In genomic region chr2:165844216-165844615, GRCh38 we compare ENCODE assay signal across 13 cellular contexts. TPM values are rescaled to one million over a fixed set of nuclear protein-coding genes. Genes with fewer than 3 reads are reported as not detected.
DNase-seq lines count a peak whose midpoint lies in the region; ATAC-seq and TF ChIP-seq lines count a peak whose summit lies in the region.
"Had no signal": no experiment of that assay in that cellular context is flagged by ENCODE, and none has a peak within 500 bp of the region (broad histone marks: within the 10 kb centered on the region; RNA-seq: fewer than 3 reads in every experiment).

No MANE protein-coding gene starts in this region.

- H3K4ac ChIP-seq in mesendoderm (ENCODE audit: low read depth, low read length): no peak overlapping the region

- H2AK5ac ChIP-seq in mesendoderm (ENCODE audit: low read length): no peak overlapping the region

- peaks cover 3% of the 10 kb centered on the region; the same call in 1 of the 3 replicates for H3K9me3 Mint-ChIP-seq in GM23338

- no peak for TF ChIP-seq CTCF in GM23338 (conservative IDR thresholded peaks at IDR 0.05; ENCODE audit: low read depth in 2 of 2)

- H3K36me3 ChIP-seq in GM23338 (ENCODE audit: insufficient read depth) (no peaks in the 10 kb centered on the region), HUES64 (ENCODE audit: insufficient read depth, low read length) (no peaks in the 10 kb centered on the region), mesendoderm (ENCODE audit: control insufficient read depth, insufficient read depth, low read length) (no peaks in the 10 kb centered on the region)
- H3K36me3 ChIP-seq: BE2C had no signal

- peaks cover 4% of the 10 kb centered on the region for H3K27me3 Mint-ChIP-seq in GM23338 (ENCODE audit: insufficient read depth, low read depth, poor library complexity)
- H3K27me3 Mint-ChIP-seq: CD4-positive, alpha-beta memory T cell had no signal

- DNase-seq in GM23338 (ENCODE audit: low spot score): peak; percentile 40
- DNase-seq in foreskin melanocyte: peak; percentile 35
- peak; percentile 5 for DNase-seq in mesendoderm
- no peak for DNase-seq in NCI-H1417 (lab: John Stamatoyannopoulos, UW)
- no peak for DNase-seq in AG20443 (ENCODE audit: low spot score)
- no peak for DNase-seq in dedifferentiated amniotic fluid mesenchymal stem cell (ENCODE audit: extremely low spot score)
- DNase-seq: 8988T; BE2C; CD4-positive, alpha-beta memory T cell; EL had no signal

- H3K56ac ChIP-seq in mesendoderm (ENCODE audit: low read length): no peak overlapping the region

- ATAC-seq in GM23338: peak; percentile 72
- ATAC-seq: HepG2 had no signal

- H3K4me1 ChIP-seq in GM23338 (ENCODE audit: insufficient read depth): peaks cover 42% of the 10 kb centered on the region
- peaks cover 50% of the 10 kb centered on the region for H3K4me1 ChIP-seq in HUES64 (ENCODE audit: insufficient read depth, low read length)
- H3K4me1 ChIP-seq in mesendoderm (ENCODE audit: control insufficient read depth, low read depth, low read length): no peaks in the 10 kb centered on the region
- H3K4me1 ChIP-seq: BE2C had no signal

- 10% methylated on average over 2 of the region's 2 CpGs for WGBS in HUES64
- no CpG with 5 or more reads among the region's 2 CpGs for WGBS in mesendoderm (ENCODE audit: extremely low coverage, insufficient coverage, low lambda C conversion rate)

- H2BK5ac ChIP-seq in mesendoderm (ENCODE audit: low read length): no peak overlapping the region

- H3K4me1 Mint-ChIP-seq in GM23338: peaks cover 35% of the 10 kb centered on the region
- H3K4me1 Mint-ChIP-seq: CD4-positive, alpha-beta memory T cell had no signal

- H3K23ac ChIP-seq in mesendoderm (ENCODE audit: low read length): no peak overlapping the region

- H3K27me3 ChIP-seq in GM23338 (ENCODE audit: insufficient read depth) (no peaks in the 10 kb centered on the region), HUES64 (ENCODE audit: insufficient read depth, low read length) (no peaks in the 10 kb centered on the region), mesendoderm (ENCODE audit: insufficient read depth, low read length, poor library complexity) (no peaks in the 10 kb centered on the region)
- H3K27me3 ChIP-seq: BE2C had no signal

- H3K36me3 Mint-ChIP-seq in GM23338 (ENCODE audit: low read depth): no peaks in the 10 kb centered on the region; the same call in 2 of the 3 replicates

- no peaks in the 10 kb centered on the region for H3K79me1 ChIP-seq in mesendoderm (ENCODE audit: low read length)

- no peaks in the 10 kb centered on the region for H3K9me2 ChIP-seq in GM23338 (ENCODE audit: insufficient read depth)

- no peak overlapping the region for H3K18ac ChIP-seq in mesendoderm (ENCODE audit: low read length)

- H3K4me3 Mint-ChIP-seq in GM23338: 0 out of 3 replicates have a peak overlapping the region, but pooled peaks have one; percentile 32
- H3K4me3 Mint-ChIP-seq: CD4-positive, alpha-beta memory T cell had no signal

- H3K27ac Mint-ChIP-seq in GM23338: peak overlapping the region; percentile 72; the same call in 1 of the 2 replicates
- H3K27ac Mint-ChIP-seq: CD4-positive, alpha-beta memory T cell had no signal

- H4K20me1 ChIP-seq in GM23338 (replicated peaks; ENCODE audit: insufficient read depth): no peaks in the 10 kb centered on the region

- H3F3A ChIP-seq in GM23338 (replicated peaks; ENCODE audit: low read depth): no peaks in the 10 kb centered on the region

- H3K9ac ChIP-seq in HUES64 (ENCODE audit: low read depth, low read length): no peak overlapping the region
- H3K9ac ChIP-seq in mesendoderm (ENCODE audit: low read length): no peak overlapping the region

- H3K4me2 ChIP-seq in GM23338: peak overlapping the region; percentile 18
- no peak overlapping the region for H3K4me2 ChIP-seq in mesendoderm (ENCODE audit: low read length)

- H3K79me2 ChIP-seq in GM23338 (replicated peaks; ENCODE audit: insufficient read depth) (no peaks in the 10 kb centered on the region), mesendoderm (ENCODE audit: control insufficient read depth, insufficient read depth, low read length) (no peaks in the 10 kb centered on the region)

- no peak overlapping the region for H2AFZ ChIP-seq in GM23338

- peak overlapping the region; percentile 80 for H3K27ac ChIP-seq in GM23338 (ENCODE audit: low read depth)
- peak overlapping the region; percentile 86; the same call in 1 of the 2 replicates for H3K27ac ChIP-seq in HUES64 (ENCODE audit: low read depth, low read length)
- H3K27ac ChIP-seq in mesendoderm (ENCODE audit: low read depth, low read length): no peak overlapping the region
- H3K27ac ChIP-seq: C4-2B had no signal

- no peak overlapping the region for H2BK15ac ChIP-seq in mesendoderm (replicated peaks; ENCODE audit: low read depth)

- no peaks in the 10 kb centered on the region for H3K9me3 ChIP-seq in HUES64 (ENCODE audit: insufficient read depth, low read depth, low read length)
- H3K9me3 ChIP-seq: BE2C had no signal

- no peak overlapping the region for H2BK120ac ChIP-seq in mesendoderm (ENCODE audit: low read depth, low read length)

- no peak overlapping the region for H4K5ac ChIP-seq in mesendoderm (ENCODE audit: low read length)

- peak overlapping the region; percentile 3; the same call in 1 of the 2 replicates for H3K4me3 ChIP-seq in GM23338
- H3K4me3 ChIP-seq in HUES64 (ENCODE audit: low read length): no peak overlapping the region
- H3K4me3 ChIP-seq in mesendoderm (ENCODE audit: low read length): no peak overlapping the region

- H4K8ac ChIP-seq in mesendoderm (ENCODE audit: low read depth, low read length): no peak overlapping the region

TF ChIP-seq in GM23338, 12 proteins besides CTCF, POLR2A, EP300 and RAD21:
- TF ChIP-seq NANOG (IDR thresholded peaks at IDR 0.05; ENCODE audit: borderline replicate concordance): peak; percentile 79
- TF ChIP-seq EZH2 (IDR thresholded peaks at IDR 0.05; ENCODE audit: low read depth, unreplicated experiment): no peak
- TF ChIP-seq POLR2AphosphoS5 (IDR thresholded peaks at IDR 0.05; ENCODE audit: low read depth): no peak
- no peak for TF ChIP-seq REST (IDR thresholded peaks at IDR 0.05; ENCODE audit: unreplicated experiment)

RNA-seq across cellular contexts. Expression of gene GALNT3, which starts 50.2 kb away (rescaled TPM):
- total RNA-seq in GM23338 (2014; rRNA removed; shearing (Covaris generic)): 17.1 and 38.1 TPM in 2 replicates
- 16.8 and 20.8 TPM in 2 replicates for polyA plus RNA-seq in GM23338 (2016; fragmentation: Nextera tagmentation; extraction: Ambion mirVana)
- 1.9 TPM for polyA plus RNA-seq in HUES64 (2013, experiment 1 of 2)
- polyA plus RNA-seq in HUES64 (2013, experiment 2 of 2): 3.1 TPM
- polyA plus RNA-seq in mesendoderm (2013, experiment 1 of 2): 5.9 TPM
- polyA plus RNA-seq in mesendoderm (2013, experiment 2 of 2): 5.7 TPM

Comparison
In these comparisons a context has a peak if more than half of its experiments do, and no peak if none do; other contexts are left out.
1. DNase-seq: peak in GM23338 (single experiment), foreskin melanocyte (single experiment) and mesendoderm (single experiment); none in NCI-H1417 (0 of 3), AG20443 (single experiment) and dedifferentiated amniotic fluid mesenchymal stem cell (single experiment).